ENCODE assay signal across 8 cellular contexts in the genomic region with DNA sequence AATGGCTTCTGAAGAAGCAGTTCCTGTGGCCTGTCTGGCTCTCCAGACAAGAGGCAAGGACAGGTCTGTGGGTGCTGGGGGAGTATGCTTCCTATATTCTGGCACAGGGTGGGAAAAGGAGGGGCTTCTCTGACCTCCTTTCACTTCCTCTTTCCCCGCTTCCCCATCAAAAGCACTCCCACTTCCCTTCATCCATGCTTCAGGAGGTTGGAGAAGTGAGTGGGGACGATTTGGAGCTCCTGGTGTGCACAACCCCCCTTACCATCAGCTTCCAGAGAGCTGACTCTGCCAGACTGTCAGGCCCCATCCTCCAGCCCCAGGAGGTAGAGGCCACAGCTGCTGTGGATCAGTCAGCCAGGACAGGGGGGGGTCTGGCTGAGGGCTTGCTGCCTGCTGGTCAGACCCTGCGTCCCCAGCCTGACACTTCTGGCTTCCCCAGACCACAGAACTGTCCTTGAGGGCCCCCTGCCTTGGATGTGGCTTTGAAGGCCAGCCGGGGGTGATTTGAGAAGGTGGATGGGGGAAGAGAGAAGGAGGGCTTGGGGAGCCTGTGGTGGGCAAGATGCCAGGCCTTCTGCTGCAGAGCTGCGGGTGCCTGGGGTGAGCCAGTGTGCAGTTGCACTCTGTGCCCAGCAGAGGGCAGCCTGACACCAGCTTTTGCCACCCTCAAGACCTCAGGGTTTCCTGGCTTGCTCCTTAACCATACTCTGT. TPM values are rescaled to one million over a fixed set of nuclear protein-coding genes. Genes with fewer than 3 reads are reported as not detected.
DNase-seq lines count a peak whose midpoint lies in the region; ATAC-seq and TF ChIP-seq lines count a peak whose summit lies in the region.

No MANE protein-coding gene starts in this region.

- DNase-seq in ELF-1 (ENCODE audit: low read depth, low spot score) (peak; percentile 96), Panc1 (ENCODE audit: low read depth, low spot score) (peak; percentile 75), esophagus muscularis mucosa (ENCODE audit: extremely low spot score) (peak; percentile 95)
- DNase-seq in Jurkat, Clone E6-1 (ENCODE audit: low read depth, low spot score): peak; percentile 76
- peak; percentile 83 to 87 for DNase-seq in activated T-cell treated with anti-CD3 and anti-CD28 coated beads, Interleukin-2, amount 50 U/mL, for 48 hours
- DNase-seq in naive thymus-derived CD4-positive, alpha-beta T cell: peak; percentile 66 to 84 (median 76)
- DNase-seq in stimulated activated CD8-positive, alpha-beta memory T cell treated with anti-CD3 and anti-CD28 coated beads, Interleukin-7, amount 100 ng/mL, for 24 hours (ENCODE audit: low read depth): peak; percentile 43

- peak; percentile 97 for TF ChIP-seq CTCF in Panc1 (IDR thresholded peaks at IDR 0.05)
- TF ChIP-seq CTCF in esophagus muscularis mucosa (IDR thresholded peaks at IDR 0.05): peak in 2 of 3 experiments; percentile 98 to 100

- no peak for TF ChIP-seq EP300 in esophagus muscularis mucosa (IDR thresholded peaks at IDR 0.05)

- POLR2A ChIA-PET in Panc1 (lab: Charles Lee): interaction anchor here (0.5 kb wide), 2 partner anchors 82 to 235 kb away, joined by 3 to 9 read pairs; no protein-coding TSS in a partner anchor
- POLR2A ChIA-PET in naive thymus-derived CD4-positive, alpha-beta T cell (lab: Charles Lee): interaction anchor here (1.3 to 2.0 kb wide), 6 partner anchors 43 to 101 kb away, joined by 3 to 6 read pairs (median 5); no protein-coding TSS in a partner anchor

- H3K27me3 Mint-ChIP-seq in naive thymus-derived CD4-positive, alpha-beta T cell: no peaks in the 10 kb centered on the region

- no peak overlapping the region for H3K27ac Mint-ChIP-seq in naive thymus-derived CD4-positive, alpha-beta T cell

- CTCF ChIA-PET in Panc1 (lab: Charles Lee): interaction anchor here (0.7 to 2.2 kb wide), 8 partner anchors 57 to 200 kb away, joined by 3 to 16 read pairs (median 6); no protein-coding TSS in a partner anchor
- CTCF ChIA-PET in naive thymus-derived CD4-positive, alpha-beta T cell (lab: Charles Lee): interaction anchor here (0.5 to 10.7 kb wide), 20 partner anchors 13 to 367 kb away, joined by 3 to 184 read pairs (median 4); a partner anchor contains a TSS

- H3K36me3 Mint-ChIP-seq in naive thymus-derived CD4-positive, alpha-beta T cell: peaks cover 0 to 36% (median 5%) of the 10 kb centered on the region in 5 donors

- no peak for TF ChIP-seq POLR2A in esophagus muscularis mucosa (IDR thresholded peaks at IDR 0.05; ENCODE audit: low read depth)

- WGBS in esophagus muscularis mucosa: 38% methylated on average over 4 of the region's 5 CpGs

- no peak overlapping the region for H3K4me3 Mint-ChIP-seq in naive thymus-derived CD4-positive, alpha-beta T cell

- in situ Hi-C loops in Panc1 (cut with HindIII; ENCODE audit: low pct_unique_long_range_greater_than_20kb, low sequenced_read_pairs): no loop called here

- peaks cover 2% of the 10 kb centered on the region; the same call in 1 of the 2 replicates for H3K4me1 ChIP-seq in Panc1 (ENCODE audit: control insufficient read depth, insufficient read depth, low read length)
- H3K4me1 ChIP-seq in esophagus muscularis mucosa: peaks cover 34 to 50% (median 48%) of the 10 kb centered on the region in 4 donors
- no peaks in the 10 kb centered on the region for H3K4me1 ChIP-seq in naive thymus-derived CD4-positive, alpha-beta T cell (ENCODE audit: control insufficient read depth in 2 of 2, insufficient read depth in 2 of 2, low read length in 2 of 2)

- peaks cover 0 to 9% (median 3%) of the 10 kb centered on the region in 7 donors for H3K4me1 Mint-ChIP-seq in naive thymus-derived CD4-positive, alpha-beta T cell

- H3K9me3 ChIP-seq in Panc1 (ENCODE audit: control insufficient read depth, insufficient read depth, low read depth, low read length) (no peaks in the 10 kb centered on the region), esophagus muscularis mucosa (no peaks in the 10 kb centered on the region)
- no peaks in the 10 kb centered on the region for H3K9me3 ChIP-seq in naive thymus-derived CD4-positive, alpha-beta T cell (ENCODE audit: control insufficient read depth in 2 of 3, low read length in 3 of 3)

- no peaks in the 10 kb centered on the region for H3K27me3 ChIP-seq in Panc1 (ENCODE audit: control insufficient read depth, insufficient read depth, low read length)
- no peaks in the 10 kb centered on the region for H3K27me3 ChIP-seq in esophagus muscularis mucosa
- H3K27me3 ChIP-seq in naive thymus-derived CD4-positive, alpha-beta T cell (ENCODE audit: control insufficient read depth in 2 of 2, insufficient read depth in 2 of 2, low read length in 2 of 2): no peaks in the 10 kb centered on the region

- H3K36me3 ChIP-seq in Panc1 (ENCODE audit: control insufficient read depth, insufficient read depth, low read length) (peaks cover 6% of the 10 kb centered on the region; the same call in 1 of the 2 replicates), esophagus muscularis mucosa (peaks cover 33 to 86% (median 78%) of the 10 kb centered on the region in 4 donors)
- H3K36me3 ChIP-seq in naive thymus-derived CD4-positive, alpha-beta T cell (ENCODE audit: control insufficient read depth in 2 of 3, insufficient read depth in 3 of 3, low read length in 3 of 3): peaks cover 0 to 83% (median 5%) of the 10 kb centered on the region in 3 experiments

- no peak overlapping the region for H3K4me3 ChIP-seq in Jurkat, Clone E6-1 (ENCODE audit: low read length)
- H3K4me3 ChIP-seq in Panc1 (ENCODE audit: low read depth in 2 of 2, low read length in 2 of 2): no peak overlapping the region
- no peak overlapping the region for H3K4me3 ChIP-seq in esophagus muscularis mucosa
- no peak overlapping the region for H3K4me3 ChIP-seq in naive thymus-derived CD4-positive, alpha-beta T cell (ENCODE audit: low read length)

- ATAC-seq in Panc1 (peak; percentile 96), GM19397 (IDR thresholded peaks at IDR 0.05; ENCODE audit: unreplicated experiment) (no peak)
- ATAC-seq in naive thymus-derived CD4-positive, alpha-beta T cell: peak; percentile 95

- no peak overlapping the region for H3K27ac ChIP-seq in Panc1 (ENCODE audit: low read length)
- peak overlapping the region; percentile 87 to 96 (median 92) for H3K27ac ChIP-seq in esophagus muscularis mucosa (replicated peaks in 1 of 4)
- no peak overlapping the region for H3K27ac ChIP-seq in naive thymus-derived CD4-positive, alpha-beta T cell (ENCODE audit: low read depth, low read length)

- no peaks in the 10 kb centered on the region for H3K9me3 Mint-ChIP-seq in naive thymus-derived CD4-positive, alpha-beta T cell

- no TSS peak for BruUV-seq in Panc1 (replicated peaks; lab: Mats Ljungman, UMichigan)

- intact Hi-C loops in Panc1 (cut with micrococcal nuclease; ENCODE audit: unreplicated experiment): loop anchor here (2.0 kb wide), 1 partner anchor 94 kb away; no protein-coding TSS in a partner anchor
- intact Hi-C loops in esophagus muscularis mucosa (cut with DNase I): loop anchor here (1.0 to 5.0 kb wide), 3 partner anchors 56 to 307 kb away; no protein-coding TSS in a partner anchor
- intact Hi-C loops in naive thymus-derived CD4-positive, alpha-beta T cell (cut with micrococcal nuclease): loop anchor here (1.0 to 5.0 kb wide), 8 partner anchors 32 to 363 kb away; no protein-coding TSS in a partner anchor

RNA-seq across cellular contexts. Expression of a gene that starts 21.5 kb away (rescaled TPM):
- polyA plus RNA-seq in Jurkat, Clone E6-1 (2012; ENCODE audit: insufficient read depth, insufficient read length): 30.5 TPM
- total RNA-seq in Panc1 (2021; ENCODE audit: unreplicated experiment) (55.3 TPM), esophagus muscularis mucosa (10 to 100 TPM; 23.3 to 35.3 (median 31.8) TPM)
- 71.4 TPM for polyA plus RNA-seq in Panc1 (2012; ENCODE audit: insufficient read length)
- 10 to 100 TPM; 23.7 to 44.0 (median 41.9) TPM for total RNA-seq in naive thymus-derived CD4-positive, alpha-beta T cell
- polyA plus RNA-seq in naive thymus-derived CD4-positive, alpha-beta T cell: 10 to 100 TPM; 58.5 to 66.1 TPM

RNA-seq across cellular contexts. Expression of a gene that starts 41.3 kb away (rescaled TPM):
- polyA plus RNA-seq in Jurkat, Clone E6-1 (2012; ENCODE audit: insufficient read depth, insufficient read length): 52.8 TPM
- total RNA-seq in Panc1 (2021; ENCODE audit: unreplicated experiment) (2.4 TPM), esophagus muscularis mucosa (1 to 10 TPM in 2 of 4 donors, under 1 TPM in 2; 0.29 to 3.7 (median 1.5) TPM)
- 3.8 TPM for polyA plus RNA-seq in Panc1 (2012; ENCODE audit: insufficient read length)
- total RNA-seq in naive thymus-derived CD4-positive, alpha-beta T cell: 100 to 1,000 TPM; 107 to 172 (median 136) TPM
- polyA plus RNA-seq in naive thymus-derived CD4-positive, alpha-beta T cell: 100 to 1,000 TPM in 1 of 2 donors, 10 to 100 TPM in 1; 93.0 to 105 TPM

Comparison
In these comparisons a context has a peak if more than half of its experiments do, and no peak if none do; other contexts are left out.
1. DNase-seq: peak in every context shown above with its lines; median percentile 96 in ELF-1; 95 in esophagus muscularis mucosa; 85 in activated T-cell treated with anti-CD3 and anti-CD28 coated beads, Interleukin-2, amount 50 U/mL, for 48 hours; 76 in Jurkat, Clone E6-1; 76 in naive thymus-derived CD4-positive, alpha-beta T cell; 75 in Panc1; 43 in stimulated activated CD8-positive, alpha-beta memory T cell treated with anti-CD3 and anti-CD28 coated beads, Interleukin-7, amount 100 ng/mL, for 24 hours.
2. H3K27ac ChIP-seq: peak in esophagus muscularis mucosa (4 of 4); none in Panc1 (single experiment) and naive thymus-derived CD4-positive, alpha-beta T cell (single experiment).
3. RNA of a gene that starts 41.3 kb away (total RNA-seq): 107 to 172 TPM in naive thymus-derived CD4-positive, alpha-beta T cell; 2.4 TPM in Panc1 (single experiment) and 0.29 to 3.7 TPM in esophagus muscularis mucosa; every median in the first group is over 10 times any median in the second.